26 cellular contexts compared by ENCODE assay signal in genomic region chr14:100713720-100714119, GRCh38. TPM values are rescaled to one million over a fixed set of nuclear protein-coding genes. Genes with fewer than 3 reads are reported as not detected.
"Had no signal": no experiment of that assay in that cellular context is flagged by ENCODE, and none has a peak within 500 bp of the region (broad histone marks: within the 10 kb centered on the region; RNA-seq: fewer than 3 reads in every experiment).

No MANE protein-coding gene starts in this region.

- H3K36me3 Mint-ChIP-seq: naive thymus-derived CD4-positive, alpha-beta T cell had no signal

- H3K9me3 ChIP-seq: body of pancreas, lower lobe of right lung, thyroid gland, upper lobe of right lung had no signal

- H3K4me3 Mint-ChIP-seq: activated CD4-positive, alpha-beta memory T cell treated with anti-CD3 and anti-CD28 coated beads, Interleukin-2, amount 10 ng/mL, durations not matched to agents 7 days and 5 days; activated CD4-positive, alpha-beta T cell treated with anti-CD3 and anti-CD28 coated beads, Interleukin-2, amount 10 ng/mL, durations not matched to agents 24 days and 14 days; activated naive CD8-positive, alpha-beta T cell treated with anti-CD3 and anti-CD28 coated beads, Interleukin-2, amount 50 U/mL, for 24 hours; neural crest cell had no signal

- FAIRE-seq: kidney had no signal

- DNase-seq: activated CD4-positive, alpha-beta memory T cell treated with anti-CD3 and anti-CD28 coated beads, Interleukin-2, amount 10 ng/mL, durations not matched to agents 7 days and 5 days; activated CD4-positive, alpha-beta T cell treated with anti-CD3 and anti-CD28 coated beads, Interleukin-2, amount 10 ng/mL, durations not matched to agents 24 days and 14 days; activated effector memory CD4-positive, alpha-beta T cell treated with anti-CD3 and anti-CD28 coated beads, Interleukin-2, amount 50 U/mL, for 16 hours; activated naive CD4-positive, alpha-beta T cell treated with anti-CD3 and anti-CD28 coated beads, Interleukin-2, amount 50 U/mL, for 16 hours; activated naive CD8-positive, alpha-beta T cell treated with anti-CD3 and anti-CD28 coated beads, Interleukin-2, amount 50 U/mL, for 24 hours; activated T-cell treated with anti-CD3 and anti-CD28 coated beads for 4 hours; body of pancreas; kidney; lower lobe of right lung; naive thymus-derived CD4-positive, alpha-beta T cell; stimulated activated CD4-positive, alpha-beta T cell treated with anti-CD3 and anti-CD28 coated beads, Interleukin-15, amount 100 ng/mL, for 24 hours; stimulated activated naive CD4-positive, alpha-beta T cell treated with Interleukin-2 at 50 U/mL for 16 hours; upper lobe of right lung had no signal

- H3K27ac Mint-ChIP-seq: activated CD4-positive, alpha-beta memory T cell treated with anti-CD3 and anti-CD28 coated beads, Interleukin-2, amount 10 ng/mL, durations not matched to agents 7 days and 5 days; activated CD4-positive, alpha-beta T cell treated with anti-CD3 and anti-CD28 coated beads, Interleukin-2, amount 10 ng/mL, durations not matched to agents 24 days and 14 days; activated naive CD8-positive, alpha-beta T cell treated with anti-CD3 and anti-CD28 coated beads, Interleukin-2, amount 50 U/mL, for 24 hours had no signal

- H3K4me2 ChIP-seq: smooth muscle cell had no signal

- H3K4me3 ChIP-seq: body of pancreas, lower lobe of right lung, smooth muscle cell, thyroid gland, upper lobe of right lung had no signal

- H3K9me3 Mint-ChIP-seq: activated CD4-positive, alpha-beta memory T cell treated with anti-CD3 and anti-CD28 coated beads, Interleukin-2, amount 10 ng/mL, durations not matched to agents 7 days and 5 days; activated CD4-positive, alpha-beta T cell treated with anti-CD3 and anti-CD28 coated beads, Interleukin-2, amount 10 ng/mL, durations not matched to agents 24 days and 14 days; activated naive CD8-positive, alpha-beta T cell treated with anti-CD3 and anti-CD28 coated beads, Interleukin-2, amount 50 U/mL, for 24 hours; neural crest cell had no signal

- H3K4me1 Mint-ChIP-seq: activated CD4-positive, alpha-beta memory T cell treated with anti-CD3 and anti-CD28 coated beads, Interleukin-2, amount 10 ng/mL, durations not matched to agents 7 days and 5 days; activated CD4-positive, alpha-beta T cell treated with anti-CD3 and anti-CD28 coated beads, Interleukin-2, amount 10 ng/mL, durations not matched to agents 24 days and 14 days had no signal

- ATAC-seq: activated CD4-positive, CD25-positive, alpha-beta regulatory T cell treated with anti-CD3 and anti-CD28 coated beads, Interleukin-2, amount 50 U/mL, for 24 hours; activated naive CD8-positive, alpha-beta T cell treated with anti-CD3 and anti-CD28 coated beads, Interleukin-2, amount 50 U/mL, for 24 hours; body of pancreas; left lobe of liver; lower lobe of right lung; naive thymus-derived CD4-positive, alpha-beta T cell; sciatic nerve; upper lobe of right lung had no signal

- H3K4me1 ChIP-seq: lower lobe of right lung had no signal

- H3K27me3 ChIP-seq: body of pancreas had no signal

- H3K36me3 ChIP-seq: lower lobe of right lung, thyroid gland, upper lobe of right lung had no signal

- H3K27ac ChIP-seq: body of pancreas, epithelial cell of prostate, lower lobe of right lung, thyroid gland, upper lobe of right lung had no signal

RNA-seq across cellular contexts. Expression of gene DLK1, which starts 13.0 kb away (rescaled TPM):
- total RNA-seq: activated CD4-positive, alpha-beta memory T cell treated with anti-CD3 and anti-CD28 coated beads, Interleukin-2, amount 10 ng/mL, durations not matched to agents 7 days and 5 days; activated CD4-positive, alpha-beta T cell treated with anti-CD3 and anti-CD28 coated beads, Interleukin-2, amount 10 ng/mL, durations not matched to agents 24 days and 14 days; fibroblast of villous mesenchyme; kidney; lower lobe of right lung; mesenteric fat pad; naive thymus-derived CD4-positive, alpha-beta T cell; osteoblast; posterior vena cava; renal cortical epithelial cell; T-helper 2 cell treated with Interferon-gamma antibody and Interleukin-4, amounts not matched to agents 100 ng/mL and 5 ng/mL, for 36 hours; upper lobe of right lung had no signal
- polyA plus RNA-seq: naive thymus-derived CD4-positive, alpha-beta T cell had no signal
